In the genomic region with DNA sequence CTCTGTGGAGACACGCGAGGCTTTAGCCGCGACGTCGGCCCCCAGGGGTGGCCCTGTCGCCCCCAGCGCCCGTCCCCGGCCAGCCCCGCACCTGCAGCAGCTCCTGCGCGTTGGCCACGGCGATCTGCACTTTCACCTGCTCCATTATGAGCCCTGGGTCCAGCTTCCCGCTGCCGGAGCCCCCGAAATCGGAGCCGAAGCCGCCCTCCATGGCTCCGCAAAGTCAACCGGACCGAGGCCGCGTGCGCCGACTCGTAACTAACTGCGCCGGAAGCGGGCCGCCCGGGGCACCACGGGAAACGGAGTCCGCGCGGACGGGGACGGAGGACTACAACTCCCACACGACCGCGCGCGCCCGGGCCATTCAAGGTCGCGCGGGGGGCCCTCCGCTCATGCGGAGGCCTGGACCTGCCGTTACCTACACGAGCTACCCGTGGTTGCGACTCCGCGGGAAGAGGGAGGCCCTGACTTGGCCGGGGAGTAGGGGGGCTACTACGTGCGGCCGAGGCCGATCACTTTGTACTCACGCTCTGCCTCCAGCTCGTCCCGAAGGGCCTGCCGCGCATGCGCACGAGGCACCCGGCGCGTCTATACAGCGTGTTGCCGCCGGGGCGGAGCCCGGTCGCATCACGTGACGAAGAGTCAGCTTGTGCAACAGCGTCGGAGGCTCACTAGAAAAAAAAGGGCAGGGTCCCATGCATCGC, we compare ENCODE assay signal across 8 cellular contexts. TPM values are rescaled to one million over a fixed set of nuclear protein-coding genes. Genes with fewer than 3 reads are reported as not detected.
A peak's percentile ranks its signal among the peaks of the same experiment; 100 is the strongest.
DNase-seq lines count a peak whose midpoint lies in the region; ATAC-seq and TF ChIP-seq lines count a peak whose summit lies in the region.

A gene (minus strand): TSS at position 264 of the 704 bp plus-strand sequence. CDS start 53 bp downstream, at position 211.

- intact Hi-C loops in naive thymus-derived CD4-positive, alpha-beta T cell (cut with micrococcal nuclease), result loop anchor here (1.0 to 10.0 kb wide), 13 partner anchors 29 to 1067 kb away; a partner anchor contains a TSS

- peaks cover 0 to 2% (median 0%) of the 10 kb centered on the region in 5 donors for H3K27me3 Mint-ChIP-seq in naive thymus-derived CD4-positive, alpha-beta T cell
- no peaks in the 10 kb centered on the region for H3K27me3 Mint-ChIP-seq in stimulated activated memory B cell treated with anti-CD40 and anti-IgM and Interleukin-4, amounts not matched to agents 10 μg/mL and 1 μg/mL and 100 μg/mL, for 72 hours

- H3K36me3 Mint-ChIP-seq in naive thymus-derived CD4-positive, alpha-beta T cell, result peaks cover 0 to 6% (median 0%) of the 10 kb centered on the region in 5 donors
- H3K36me3 Mint-ChIP-seq in stimulated activated memory B cell treated with anti-CD40 and anti-IgM and Interleukin-4, amounts not matched to agents 10 μg/mL and 1 μg/mL and 100 μg/mL, for 72 hours, result peaks cover 11% of the 10 kb centered on the region

- H3K27ac ChIP-seq in RWPE1, result peak within 1 kb of the TSS; percentile 95
- H3K27ac ChIP-seq in naive thymus-derived CD4-positive, alpha-beta T cell (ENCODE audit: low read depth, low read length), result peak within 1 kb of the TSS; percentile 91

- peaks cover 0 to 41% (median 0%) of the 10 kb centered on the region in 3 experiments for H3K36me3 ChIP-seq in naive thymus-derived CD4-positive, alpha-beta T cell (ENCODE audit: control insufficient read depth in 2 of 3, insufficient read depth in 3 of 3, low read length in 3 of 3)

- peak within 1 kb of the TSS; percentile 93 to 99 (median 97) for H3K27ac Mint-ChIP-seq in naive thymus-derived CD4-positive, alpha-beta T cell
- H3K27ac Mint-ChIP-seq in stimulated activated memory B cell treated with anti-CD40 and anti-IgM and Interleukin-4, amounts not matched to agents 10 μg/mL and 1 μg/mL and 100 μg/mL, for 72 hours, result peak within 1 kb of the TSS; percentile 95

- peaks cover 11 to 16% of the 10 kb centered on the region in 2 donors for H3K4me1 ChIP-seq in naive thymus-derived CD4-positive, alpha-beta T cell (ENCODE audit: control insufficient read depth in 2 of 2, insufficient read depth in 2 of 2, low read length in 2 of 2)

- DNase-seq in EH (ENCODE audit: low read depth) (peak; percentile 95), H4 (ENCODE audit: low spot score) (peak; percentile 93), LoVo (ENCODE audit: low spot score) (peak; percentile 97), RWPE1 (ENCODE audit: low spot score) (peak; percentile 95), fibroblast of gingiva (ENCODE audit: low read depth) (peak; percentile 95)
- peak; percentile 88 to 94 for DNase-seq in activated T-helper 1 cell treated with anti-CD3 and anti-CD28 coated beads, Interleukin-2, amount 50 U/mL, for 16 hours (ENCODE audit: low read depth in 1 of 2, low spot score in 1 of 2)
- DNase-seq in naive thymus-derived CD4-positive, alpha-beta T cell, result peak; percentile 96 to 99 (median 98)

- peaks cover 0 to 4% (median 0%) of the 10 kb centered on the region in 11 donors for H3K9me3 Mint-ChIP-seq in naive thymus-derived CD4-positive, alpha-beta T cell
- H3K9me3 Mint-ChIP-seq in stimulated activated memory B cell treated with anti-CD40 and anti-IgM and Interleukin-4, amounts not matched to agents 10 μg/mL and 1 μg/mL and 100 μg/mL, for 72 hours, result no peaks in the 10 kb centered on the region

- peak within 1 kb of the TSS; percentile 97 for H3K4me3 ChIP-seq in naive thymus-derived CD4-positive, alpha-beta T cell (ENCODE audit: low read length)

- POLR2A ChIA-PET in RWPE1 (lab: Yijun Ruan, JAX; ENCODE audit: low non-redundant PET), result interaction anchor here (0.5 to 1.0 kb wide), 2 partner anchors 99 to 190 kb away, joined by 3 read pairs; a partner anchor contains a TSS
- POLR2A ChIA-PET in naive thymus-derived CD4-positive, alpha-beta T cell (lab: Charles Lee), result interaction anchor here (0.6 to 2.5 kb wide), 18 partner anchors 19 to 1356 kb away, joined by 3 to 23 read pairs (median 4); a partner anchor contains a TSS

- ATAC-seq in naive thymus-derived CD4-positive, alpha-beta T cell, result peak; percentile 96
- ATAC-seq in stimulated activated memory B cell treated with anti-CD40 and anti-IgM and Interleukin-4, amounts not matched to agents 10 μg/mL and 1 μg/mL and 100 μg/mL, for 72 hours, result peak; percentile 92

- TF ChIP-seq CTCF in RWPE1 (conservative IDR thresholded peaks at IDR 0.05; ENCODE audit: low read depth), result no peak

- H3K4me1 Mint-ChIP-seq in naive thymus-derived CD4-positive, alpha-beta T cell, result peaks cover 0 to 16% (median 14%) of the 10 kb centered on the region in 7 donors
- peaks cover 7% of the 10 kb centered on the region for H3K4me1 Mint-ChIP-seq in stimulated activated memory B cell treated with anti-CD40 and anti-IgM and Interleukin-4, amounts not matched to agents 10 μg/mL and 1 μg/mL and 100 μg/mL, for 72 hours

- CTCF ChIA-PET in RWPE1 (lab: Yijun Ruan, JAX), result interaction anchor here (0.7 to 1.5 kb wide), 4 partner anchors 152 to 243 kb away, joined by 3 to 5 read pairs (median 4); no protein-coding TSS in a partner anchor
- CTCF ChIA-PET in naive thymus-derived CD4-positive, alpha-beta T cell (lab: Charles Lee), result interaction anchor here (0.5 to 1.5 kb wide), 6 partner anchors 29 to 343 kb away, joined by 3 to 8 read pairs (median 4); a partner anchor contains a TSS

- H3K9me3 ChIP-seq in naive thymus-derived CD4-positive, alpha-beta T cell (ENCODE audit: control insufficient read depth in 2 of 3, low read length in 3 of 3), result no peaks in the 10 kb centered on the region

- peak within 1 kb of the TSS; percentile 89 to 98 (median 95) for H3K4me3 Mint-ChIP-seq in naive thymus-derived CD4-positive, alpha-beta T cell
- H3K4me3 Mint-ChIP-seq in stimulated activated memory B cell treated with anti-CD40 and anti-IgM and Interleukin-4, amounts not matched to agents 10 μg/mL and 1 μg/mL and 100 μg/mL, for 72 hours, result peak within 1 kb of the TSS; percentile 92

- H3K27me3 ChIP-seq in naive thymus-derived CD4-positive, alpha-beta T cell (ENCODE audit: control insufficient read depth in 2 of 2, insufficient read depth in 2 of 2, low read length in 2 of 2), result no peaks in the 10 kb centered on the region

RNA-seq across cellular contexts. Expression of the gene that starts here (rescaled TPM):
- 39.9 and 40.8 TPM in 2 replicates for total RNA-seq in H4 (2014; rRNA removed; shearing (Covaris generic))
- total RNA-seq in naive thymus-derived CD4-positive, alpha-beta T cell, result 10 to 100 TPM; 31.3 to 70.8 (median 35.4) TPM
- 10 to 100 TPM; 63.6 to 75.3 TPM for polyA plus RNA-seq in naive thymus-derived CD4-positive, alpha-beta T cell

Comparison
In these comparisons a context has a peak if more than half of its experiments do, and no peak if none do; other contexts are left out.
1. Peak in every context shown above with its lines: DNase-seq, ATAC-seq, H3K4me3 ChIP-seq and H3K27ac ChIP-seq.